ENCODE assay signal across 19 cellular contexts in the genomic region with DNA sequence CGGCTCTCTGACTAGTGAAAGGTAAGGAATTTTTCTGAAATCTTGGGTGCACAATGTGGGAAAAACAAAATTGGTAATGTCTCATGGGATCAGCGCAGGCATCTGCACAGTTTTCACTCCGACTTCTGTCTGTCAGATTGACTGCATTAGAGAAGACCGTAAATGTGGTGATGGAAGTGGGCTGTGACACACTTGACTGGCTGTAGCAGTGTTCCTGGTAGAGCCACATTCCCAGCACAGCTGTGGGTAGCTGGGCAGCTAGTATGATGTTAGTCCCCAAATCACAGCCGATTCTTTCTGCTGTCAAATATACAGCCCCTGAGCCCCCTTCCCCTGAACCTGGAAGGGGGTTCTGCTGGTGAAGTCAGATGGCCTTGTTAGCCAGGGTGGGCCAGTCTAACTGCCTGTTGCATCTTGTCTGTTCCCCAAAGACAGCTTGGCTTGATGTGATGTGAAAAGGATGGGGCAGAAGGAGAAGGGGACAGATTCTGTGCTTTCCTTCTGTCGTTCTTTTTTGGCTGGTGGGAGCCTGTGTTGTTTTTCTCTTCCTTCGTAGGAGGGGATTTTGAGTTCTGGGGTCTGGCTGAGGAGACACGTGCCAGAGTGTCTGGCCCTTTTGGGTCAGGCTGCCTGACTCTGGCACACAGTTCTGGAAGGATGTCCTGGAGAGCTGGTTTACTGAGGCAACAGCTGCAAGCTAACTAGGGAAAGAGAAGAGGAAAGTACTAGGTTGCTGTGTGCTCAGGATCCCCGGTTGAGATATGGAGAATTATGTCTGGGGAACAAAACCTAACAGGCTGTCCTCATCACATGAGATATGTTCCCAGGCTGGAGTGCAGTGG.
A peak's percentile ranks its signal among the peaks of the same experiment; 100 is the strongest.
DNase-seq lines count a peak whose midpoint lies in the region; ATAC-seq and TF ChIP-seq lines count a peak whose summit lies in the region.
"Had no signal": no experiment of that assay in that cellular context is flagged by ENCODE, and none has a peak within 500 bp of the region (broad histone marks: within the 10 kb centered on the region; RNA-seq: fewer than 3 reads in every experiment).

No MANE protein-coding gene starts in this region.

- H3K27ac ChIP-seq in right atrium auricular region (no peak overlapping the region), left ventricle myocardium inferior (replicated peaks) (peak overlapping the region; percentile 72)
- H3K27ac ChIP-seq: prostate gland had no signal

- H3K27me3 ChIP-seq in right atrium auricular region (no peaks in the 10 kb centered on the region), left ventricle myocardium inferior (ENCODE audit: low read depth) (no peaks in the 10 kb centered on the region)
- H3K27me3 ChIP-seq: tibial artery had no signal

- no peaks in the 10 kb centered on the region for H3K36me3 ChIP-seq in right atrium auricular region
- no peaks in the 10 kb centered on the region for H3K36me3 ChIP-seq in left ventricle myocardium inferior
- H3K36me3 ChIP-seq: prostate gland, tibial artery had no signal

- no peak for TF ChIP-seq CTCF in right atrium auricular region (IDR thresholded peaks at IDR 0.05)
- TF ChIP-seq CTCF in left ventricle myocardium inferior (IDR thresholded peaks at IDR 0.05; ENCODE audit: borderline replicate concordance), result no peak
- no peak for TF ChIP-seq CTCF in neural crest cell (conservative IDR thresholded peaks at IDR 0.05)

- peak overlapping the region; percentile 36 for H3K4me3 Mint-ChIP-seq in neural crest cell
- H3K4me3 Mint-ChIP-seq: CD4-positive, CD25-positive, alpha-beta regulatory T cell; stimulated activated memory B cell treated with anti-CD40 and anti-IgM and Interleukin-4, amounts not matched to agents 10 μg/mL and 1 μg/mL and 100 μg/mL, for 72 hours had no signal

- intact Hi-C loops in Right ventricle myocardium superior (cut with DNase I), result no loop called here
- intact Hi-C loops in left ventricle myocardium inferior (cut with micrococcal nuclease), result no loop called here

- peak; percentile 52 for ATAC-seq in Right ventricle myocardium superior (ENCODE audit: poor library complexity)
- no peak for ATAC-seq in HG03442 (IDR thresholded peaks at IDR 0.05; ENCODE audit: unreplicated experiment)
- no peak for ATAC-seq in HG03460 (IDR thresholded peaks at IDR 0.05; ENCODE audit: unreplicated experiment)
- ATAC-seq: left colon; stimulated activated memory B cell treated with anti-CD40 and anti-IgM and Interleukin-4, amounts not matched to agents 10 μg/mL and 1 μg/mL and 100 μg/mL, for 72 hours had no signal

- H3K27me3 Mint-ChIP-seq in neural crest cell (ENCODE audit: low read depth), result no peaks in the 10 kb centered on the region

- H3K4me1 ChIP-seq in right atrium auricular region (peaks cover 0 to 31% of the 10 kb centered on the region in 2 donors), left ventricle myocardium inferior (peaks cover 31% of the 10 kb centered on the region)
- H3K4me1 ChIP-seq: prostate gland had no signal

- DNase-seq in Right ventricle myocardium superior (no peak), right atrium auricular region (ENCODE audit: low spot score) (no peak), left ventricle myocardium inferior (no peak), neural crest cell (ENCODE audit: low read depth, low spot score) (no peak), hypothalamus (lab: John Stamatoyannopoulos, UW) (no peak)
- DNase-seq in activated naive CD4-positive, alpha-beta T cell treated with anti-CD3 and anti-CD28 coated beads, Interleukin-2, amount 50 U/mL, for 16 hours, result no peak
- DNase-seq: activated CD4-positive, alpha-beta T cell treated with anti-CD3 and anti-CD28 coated beads, Interleukin-2, amount 50 U/mL, for 4 hours; activated naive CD4-positive, alpha-beta T cell treated with Interleukin-2 at 50 U/mL for 16 hours; activated T-cell treated with anti-CD3 and anti-CD28 coated beads for 4 hours; CD4-positive, CD25-positive, alpha-beta regulatory T cell; DMS53; left colon; NCI-H510A treated with DMSO at 0.1 percent for 48 hours; RPMI8226; tibial artery had no signal

- H3K4me3 ChIP-seq in right atrium auricular region (no peak overlapping the region), left ventricle myocardium inferior (no peak overlapping the region)
- H3K4me3 ChIP-seq: prostate gland, tibial artery had no signal

- peaks cover 54% of the 10 kb centered on the region for H3K4me1 Mint-ChIP-seq in neural crest cell
- H3K4me1 Mint-ChIP-seq: stimulated activated memory B cell treated with anti-CD40 and anti-IgM and Interleukin-4, amounts not matched to agents 10 μg/mL and 1 μg/mL and 100 μg/mL, for 72 hours had no signal

- H3K9me3 Mint-ChIP-seq in neural crest cell, result peaks cover 11% of the 10 kb centered on the region

- peak overlapping the region; percentile 96 for H3K27ac Mint-ChIP-seq in neural crest cell (ENCODE audit: unreplicated experiment)
- H3K27ac Mint-ChIP-seq: stimulated activated memory B cell treated with anti-CD40 and anti-IgM and Interleukin-4, amounts not matched to agents 10 μg/mL and 1 μg/mL and 100 μg/mL, for 72 hours had no signal

- no peaks in the 10 kb centered on the region for H3K9me3 ChIP-seq in right atrium auricular region
- peaks cover 3% of the 10 kb centered on the region for H3K9me3 ChIP-seq in left ventricle myocardium inferior (replicated peaks)
- H3K9me3 ChIP-seq: prostate gland, tibial artery had no signal

- peaks cover 12% of the 10 kb centered on the region for H3K36me3 Mint-ChIP-seq in neural crest cell (ENCODE audit: low read depth)
